ENCODE assay signal across 1 cellular context in genomic region chr7:1529383-1530116, GRCh38.
TF ChIP-seq lines count a peak whose summit lies in the region.

No MANE protein-coding gene starts in this region.

TF ChIP-seq in IMR-90, 13 proteins besides CTCF, POLR2A, EP300 and RAD21:
- TF ChIP-seq, protein P1, sequence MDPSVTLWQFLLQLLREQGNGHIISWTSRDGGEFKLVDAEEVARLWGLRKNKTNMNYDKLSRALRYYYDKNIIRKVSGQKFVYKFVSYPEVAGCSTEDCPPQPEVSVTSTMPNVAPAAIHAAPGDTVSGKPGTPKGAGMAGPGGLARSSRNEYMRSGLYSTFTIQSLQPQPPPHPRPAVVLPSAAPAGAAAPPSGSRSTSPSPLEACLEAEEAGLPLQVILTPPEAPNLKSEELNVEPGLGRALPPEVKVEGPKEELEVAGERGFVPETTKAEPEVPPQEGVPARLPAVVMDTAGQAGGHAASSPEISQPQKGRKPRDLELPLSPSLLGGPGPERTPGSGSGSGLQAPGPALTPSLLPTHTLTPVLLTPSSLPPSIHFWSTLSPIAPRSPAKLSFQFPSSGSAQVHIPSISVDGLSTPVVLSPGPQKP (IDR thresholded peaks at IDR 0.05; ENCODE audit: borderline replicate concordance, low read depth, low read length), result no peak
- TF ChIP-seq MXI1 (IDR thresholded peaks at IDR 0.05; ENCODE audit: borderline replicate concordance, low read depth, low read length) (no peak), CHD1 (IDR thresholded peaks at IDR 0.05; ENCODE audit: low read depth, low read length) (no peak), USF2 (IDR thresholded peaks at IDR 0.05; ENCODE audit: low read depth, low read length) (no peak), BHLHE40 (IDR thresholded peaks at IDR 0.05; ENCODE audit: low read depth, low read length) (no peak), MAFK (IDR thresholded peaks at IDR 0.05; ENCODE audit: low read depth, low read length) (no peak)
TF ChIP-seq in IMR-90: peak in this region for 0.
